Comparison of ENCODE assay signal across 1 cellular context in genomic region chr3:5019411-5020261, GRCh38.
TF ChIP-seq lines count a peak whose summit lies in the region.

No MANE protein-coding gene starts in this region.

TF ChIP-seq in K562, 482 proteins besides CTCF, POLR2A, EP300 and RAD21 (continued from another document and continues in another):
- 0 out of 2 replicates have a peak, but pooled peaks have one; percentile 36 for TF ChIP-seq MBD1 (CRISPR knock-in tag; IDR thresholded peaks at IDR 0.05)
- TF ChIP-seq HMBOX1 (IDR thresholded peaks at IDR 0.05): peak; percentile 82
- no peak for TF ChIP-seq SRSF7 (optimal IDR thresholded peaks at IDR 0.05; ENCODE audit: low read depth, low read length)
- TF ChIP-seq ZNF589 (CRISPR knock-in tag; IDR thresholded peaks at IDR 0.05; ENCODE audit: low read depth): peak; percentile 57
- TF ChIP-seq TRIM28 (IDR thresholded peaks at IDR 0.05): peak; percentile 19; the same call in 1 of the 2 replicates
- TF ChIP-seq ZNF780A (CRISPR knock-in tag; IDR thresholded peaks at IDR 0.05): no peak
- no peak for TF ChIP-seq PBX2 (CRISPR knock-in tag; IDR thresholded peaks at IDR 0.05; ENCODE audit: low read depth)
- TF ChIP-seq PBX2 (tag; conservative IDR thresholded peaks at IDR 0.05; ENCODE audit: low read depth): peak; percentile 53
- TF ChIP-seq ZC3H11A (IDR thresholded peaks at IDR 0.05; ENCODE audit: low read depth, low read length): no peak
- TF ChIP-seq STAG1 (CRISPR knock-in tag; IDR thresholded peaks at IDR 0.05; ENCODE audit: borderline replicate concordance): no peak
- TF ChIP-seq SNIP1 (IDR thresholded peaks at IDR 0.05; ENCODE audit: low read depth): no peak
- TF ChIP-seq PML (IDR thresholded peaks at IDR 0.05; ENCODE audit: low read length): no peak
- TF ChIP-seq MECOM (CRISPR knock-in tag; IDR thresholded peaks at IDR 0.05): peak; percentile 63; the same call in 1 of the 2 replicates
- no peak; the same call in 1 of the 2 replicates for TF ChIP-seq NFRKB (IDR thresholded peaks at IDR 0.05; ENCODE audit: low read depth)
- no peak for TF ChIP-seq RFX1 (IDR thresholded peaks at IDR 0.05)
- TF ChIP-seq ZBTB26 (CRISPR knock-in tag; IDR thresholded peaks at IDR 0.05): no peak
- peak; percentile 45; the same call in 1 of the 2 replicates for TF ChIP-seq VEZF1 (CRISPR knock-in tag; IDR thresholded peaks at IDR 0.05)
- TF ChIP-seq CBFA2T3 (IDR thresholded peaks at IDR 0.05): no peak
- peak; percentile 88 for TF ChIP-seq MAFK (IDR thresholded peaks at IDR 0.05; ENCODE audit: low read length)
- no peak for TF ChIP-seq SAFB (IDR thresholded peaks at IDR 0.05; ENCODE audit: borderline replicate concordance, low read depth, low read length)
- 0 out of 2 replicates have a peak, but pooled peaks have one; percentile 19 for TF ChIP-seq ZNF354B (CRISPR knock-in tag; IDR thresholded peaks at IDR 0.05)
- TF ChIP-seq TCF15 (CRISPR knock-in tag; IDR thresholded peaks at IDR 0.05): no peak
- TF ChIP-seq SP1 (CRISPR knock-in tag; IDR thresholded peaks at IDR 0.05): peak; percentile 55; the same call in 1 of the 2 replicates
- no peak for TF ChIP-seq SMARCB1 (IDR thresholded peaks at IDR 0.05; ENCODE audit: insufficient read length, low read depth)
- TF ChIP-seq NR1H2 (CRISPR knock-in tag; IDR thresholded peaks at IDR 0.05): no peak
- no peak for TF ChIP-seq REST (CRISPR knock-in tag; IDR thresholded peaks at IDR 0.05; ENCODE audit: low read depth)
- no peak for TF ChIP-seq ZBTB12 (CRISPR knock-in tag; IDR thresholded peaks at IDR 0.05)
- TF ChIP-seq ZBTB7A (IDR thresholded peaks at IDR 0.05; ENCODE audit: borderline replicate concordance, control insufficient read depth, low read depth, low read length): peak; percentile 81
- TF ChIP-seq NFYB (IDR thresholded peaks at IDR 0.05; ENCODE audit: extremely low read depth, insufficient read length): no peak
- peak; percentile 26; the same call in 1 of the 2 replicates for TF ChIP-seq EHMT2 (IDR thresholded peaks at IDR 0.05)
- no peak for TF ChIP-seq SP2 (IDR thresholded peaks at IDR 0.05; ENCODE audit: extremely low read depth, low read depth, low read length, poor library complexity, severe bottlenecking)
- peak; percentile 100 for TF ChIP-seq RBM25 (IDR thresholded peaks at IDR 0.05; ENCODE audit: low read depth, low read length, severe bottlenecking)
- no peak for TF ChIP-seq ZHX1 (conservative IDR thresholded peaks at IDR 0.05; ENCODE audit: low read length)
- peak; percentile 49; the same call in 1 of the 2 replicates for TF ChIP-seq NCOA1 (IDR thresholded peaks at IDR 0.05; ENCODE audit: low read depth)
- peak; percentile 88 for TF ChIP-seq BACH1 (tag; IDR thresholded peaks at IDR 0.05)
- TF ChIP-seq ZNF217 (CRISPR knock-in tag; IDR thresholded peaks at IDR 0.05): no peak
- peak; percentile 45 for TF ChIP-seq TAL1 (IDR thresholded peaks at IDR 0.05)
- TF ChIP-seq FOXP1 (CRISPR knock-in tag; IDR thresholded peaks at IDR 0.05): no peak
- peak; percentile 33; the same call in 1 of the 2 replicates for TF ChIP-seq BHLHE40 (IDR thresholded peaks at IDR 0.05; ENCODE audit: low read length)
- TF ChIP-seq ELF4 (CRISPR knock-in tag; IDR thresholded peaks at IDR 0.05): no peak; the same call in 1 of the 2 replicates
- no peak for TF ChIP-seq PPARD (CRISPR knock-in tag; IDR thresholded peaks at IDR 0.05)
- peak; percentile 99 for TF ChIP-seq SMARCA5 (IDR thresholded peaks at IDR 0.05)
- TF ChIP-seq SOX6 (IDR thresholded peaks at IDR 0.05): peak; percentile 88
- TF ChIP-seq ZNF778 (CRISPR knock-in tag; IDR thresholded peaks at IDR 0.05): no peak
- no peak for TF ChIP-seq ZNF324 (CRISPR knock-in tag; IDR thresholded peaks at IDR 0.05)
- peak; percentile 92 for TF ChIP-seq BRD9 (IDR thresholded peaks at IDR 0.05; ENCODE audit: low read depth, partially characterized antibody)
- no peak for TF ChIP-seq YBX1 (IDR thresholded peaks at IDR 0.05)
- TF ChIP-seq TOE1 (IDR thresholded peaks at IDR 0.05; ENCODE audit: borderline replicate concordance): peak; percentile 53; the same call in 1 of the 2 replicates
- no peak for TF ChIP-seq TOE1 (CRISPR knock-in tag; IDR thresholded peaks at IDR 0.05; ENCODE audit: borderline replicate concordance, low read depth)
- TF ChIP-seq ZNF79 (CRISPR knock-in tag; IDR thresholded peaks at IDR 0.05; ENCODE audit: low read depth): no peak
- TF ChIP-seq KDM5B (IDR thresholded peaks at IDR 0.05; ENCODE audit: insufficient replicate concordance, low read depth, low read length): peak; percentile 34
- TF ChIP-seq ETV6 (IDR thresholded peaks at IDR 0.05; ENCODE audit: borderline replicate concordance in 1 of 2, low read depth in 2 of 2, low read length in 1 of 2): no peak
- TF ChIP-seq ETV6 (CRISPR knock-in tag; IDR thresholded peaks at IDR 0.05; ENCODE audit: borderline replicate concordance): no peak
